In the genomic region with DNA sequence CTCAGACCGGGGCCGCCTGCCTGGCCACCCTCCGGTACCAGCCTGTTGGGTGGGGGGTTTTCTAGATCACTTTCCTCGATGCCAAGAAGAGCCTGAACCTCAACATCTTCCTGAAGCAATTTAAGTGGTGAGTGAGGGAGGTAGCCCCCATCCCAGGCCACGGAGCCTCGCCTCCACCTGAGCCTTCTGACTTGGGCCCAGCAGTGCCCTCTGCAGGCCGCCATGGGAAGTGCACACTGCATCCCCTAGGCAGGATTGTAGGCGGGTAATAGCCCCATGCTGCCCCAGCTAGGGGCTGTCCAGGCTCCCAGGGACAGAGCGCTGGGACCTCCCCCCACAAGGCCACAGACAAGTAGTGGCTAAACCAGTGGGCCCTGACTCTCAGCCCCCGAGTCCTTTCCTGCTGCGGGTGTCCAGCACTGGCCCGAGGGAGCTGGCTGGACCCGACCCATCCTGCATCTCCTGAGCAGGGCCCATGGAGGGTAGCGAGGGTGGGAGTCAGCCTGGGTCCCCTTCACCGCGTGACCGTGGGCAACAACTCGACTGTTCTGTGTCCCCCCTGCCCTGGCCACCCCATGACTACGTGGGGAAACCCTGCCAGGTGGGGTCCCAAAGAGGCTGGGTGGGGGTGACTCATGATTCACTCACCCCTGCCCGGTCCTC, we compare ENCODE assay signal across 8 cellular contexts. TPM values are rescaled to one million over a fixed set of nuclear protein-coding genes. Genes with fewer than 3 reads are reported as not detected.
DNase-seq lines count a peak whose midpoint lies in the region; ATAC-seq, FAIRE-seq and TF ChIP-seq lines count a peak whose summit lies in the region.

No MANE protein-coding gene starts in this region.

- ATAC-seq in T-cell (replicated peaks in 1 of 4) (peak; percentile 82 to 84 (median 82)), GM21367 (IDR thresholded peaks at IDR 0.05; ENCODE audit: unreplicated experiment) (no peak)
- peak; percentile 64 for ATAC-seq in activated naive CD8-positive, alpha-beta T cell treated with anti-CD3 and anti-CD28 coated beads, Interleukin-2, amount 50 U/mL, for 24 hours

- POLR2A ChIA-PET in T-cell (lab: Charles Lee), result no interaction called here

- H3K36me3 Mint-ChIP-seq in T-cell, result peaks cover 6% of the 10 kb centered on the region
- H3K36me3 Mint-ChIP-seq in activated naive CD8-positive, alpha-beta T cell treated with anti-CD3 and anti-CD28 coated beads, Interleukin-2, amount 50 U/mL, for 24 hours (ENCODE audit: low read depth), result peaks cover 6% of the 10 kb centered on the region

- H2AFZ ChIP-seq in Karpas-422 (ENCODE audit: low read length), result no peak overlapping the region

- H3K9me3 Mint-ChIP-seq in T-cell, result no peaks in the 10 kb centered on the region
- no peaks in the 10 kb centered on the region for H3K9me3 Mint-ChIP-seq in activated naive CD8-positive, alpha-beta T cell treated with anti-CD3 and anti-CD28 coated beads, Interleukin-2, amount 50 U/mL, for 24 hours

- H3K4me3 Mint-ChIP-seq in T-cell, result no peak overlapping the region
- no peak overlapping the region for H3K4me3 Mint-ChIP-seq in activated naive CD8-positive, alpha-beta T cell treated with anti-CD3 and anti-CD28 coated beads, Interleukin-2, amount 50 U/mL, for 24 hours

- H3K9me2 ChIP-seq in Karpas-422 (replicated peaks; ENCODE audit: insufficient read depth, low read length), result no peaks in the 10 kb centered on the region

- H3K4me1 Mint-ChIP-seq in T-cell, result peaks cover 0 to 2% (median 2%) of the 10 kb centered on the region in 3 donors
- H3K4me1 Mint-ChIP-seq in activated naive CD8-positive, alpha-beta T cell treated with anti-CD3 and anti-CD28 coated beads, Interleukin-2, amount 50 U/mL, for 24 hours, result no peaks in the 10 kb centered on the region

- H3K9me3 ChIP-seq in Karpas-422 (ENCODE audit: low read length), result no peaks in the 10 kb centered on the region
- H3K9me3 ChIP-seq in right atrium auricular region, result no peaks in the 10 kb centered on the region
- no peaks in the 10 kb centered on the region for H3K9me3 ChIP-seq in small intestine (ENCODE audit: control insufficient read depth, low read depth)

- WGBS in small intestine, 3 donors, result 45 to 54% (median 53%) methylated on average over 20 of the region's 20 CpGs

- TF ChIP-seq CTCF in right atrium auricular region (IDR thresholded peaks at IDR 0.05), result peak; percentile 98

- H3K36me3 ChIP-seq in Karpas-422 (ENCODE audit: insufficient read depth, low read length) (no peaks in the 10 kb centered on the region), right atrium auricular region (peaks cover 42% of the 10 kb centered on the region), small intestine (ENCODE audit: control insufficient read depth in 2 of 2, insufficient read depth in 2 of 2, low read length in 2 of 2) (peaks cover 6 to 7% of the 10 kb centered on the region in 2 donors)

- H3K9ac ChIP-seq in Karpas-422 (ENCODE audit: low read length), result no peak overlapping the region

- no peak overlapping the region for H3K27ac ChIP-seq in Karpas-422 (ENCODE audit: low read length)
- H3K27ac ChIP-seq in right atrium auricular region, result peak overlapping the region in 1 of 2 donors; percentile 24
- H3K27ac ChIP-seq in small intestine (ENCODE audit: low read depth in 1 of 2, low read length in 1 of 2), result no peak overlapping the region

- H3K4me1 ChIP-seq in Karpas-422 (ENCODE audit: low read length) (no peaks in the 10 kb centered on the region), right atrium auricular region (peaks cover 0 to 26% of the 10 kb centered on the region in 2 donors), small intestine (ENCODE audit: control insufficient read depth in 2 of 2, insufficient read depth in 1 of 2, low read depth in 1 of 2, low read length in 1 of 2) (no peaks in the 10 kb centered on the region)

- no peak overlapping the region for H3K27ac Mint-ChIP-seq in T-cell
- no peak overlapping the region for H3K27ac Mint-ChIP-seq in activated naive CD8-positive, alpha-beta T cell treated with anti-CD3 and anti-CD28 coated beads, Interleukin-2, amount 50 U/mL, for 24 hours

- no peak overlapping the region for H3K4me2 ChIP-seq in Karpas-422 (ENCODE audit: low read depth, low read length, poor library complexity, severe bottlenecking)

- 0 out of 2 replicates have a peak, but pooled peaks cover 4% of the 10 kb centered on the region for H4K20me1 ChIP-seq in Karpas-422 (ENCODE audit: insufficient read depth, low read depth, low read length)

- CTCF ChIA-PET in T-cell (lab: Charles Lee), result interaction anchor here in 1 of 2 donors (0.9 to 1.3 kb wide), 2 partner anchors 10 to 52 kb away, joined by 3 read pairs; no protein-coding TSS in a partner anchor

- no peaks in the 10 kb centered on the region for H3K27me3 ChIP-seq in Karpas-422 (ENCODE audit: low read length)
- no peaks in the 10 kb centered on the region for H3K27me3 ChIP-seq in right atrium auricular region
- no peaks in the 10 kb centered on the region for H3K27me3 ChIP-seq in small intestine (ENCODE audit: control insufficient read depth in 2 of 2, insufficient read depth in 2 of 2, low read length in 2 of 2)

- DNase-seq in NCI-H2029 (lab: John Stamatoyannopoulos, UW) (peak; percentile 34), NCI-H2029 treated with DMSO at 0.1 percent for 48 hours (lab: John Stamatoyannopoulos, UW) (no peak), Karpas-422 (peak; percentile 95), T-cell (peak; percentile 37 to 79 (median 63)), right atrium auricular region (ENCODE audit: low spot score) (no peak), small intestine (peak; percentile 59)
- peak; percentile 78 for DNase-seq in activated naive CD8-positive, alpha-beta T cell treated with anti-CD3 and anti-CD28 coated beads, Interleukin-2, amount 50 U/mL, for 24 hours

- no peaks in the 10 kb centered on the region for H3K27me3 Mint-ChIP-seq in T-cell
- no peaks in the 10 kb centered on the region for H3K27me3 Mint-ChIP-seq in activated naive CD8-positive, alpha-beta T cell treated with anti-CD3 and anti-CD28 coated beads, Interleukin-2, amount 50 U/mL, for 24 hours

- H3K79me2 ChIP-seq in Karpas-422 (ENCODE audit: low read length), result no peaks in the 10 kb centered on the region

- H3K4me3 ChIP-seq in Karpas-422 (ENCODE audit: low read length) (no peak overlapping the region), right atrium auricular region (no peak overlapping the region), small intestine (ENCODE audit: low read depth in 1 of 2, low read length in 2 of 2) (no peak overlapping the region)

- FAIRE-seq in small intestine (lab: Jason Lieb, UNC), result no peak

RNA-seq across cellular contexts. Expression of gene ADSS1, which starts 15.3 kb away (rescaled TPM):
- total RNA-seq in Karpas-422 (2014; rRNA removed; shearing (Covaris generic); ENCODE audit: low replicate concordance), result 2.8 and 5.3 TPM in 2 replicates
- 1 to 10 TPM; 2.4 to 5.7 (median 3.5) TPM for total RNA-seq in T-cell
- 100 to 1,000 TPM; 113 to 158 TPM for total RNA-seq in right atrium auricular region
- 10 to 100 TPM in 1 of 3 donors, 1 to 10 TPM in 2; 3.6 to 12.7 (median 6.0) TPM for polyA plus RNA-seq in small intestine

RNA-seq across cellular contexts. Expression of gene INF2, which starts 19.3 kb away (rescaled TPM):
- 2.3 and 4.4 TPM in 2 replicates for total RNA-seq in Karpas-422 (2014; rRNA removed; shearing (Covaris generic); ENCODE audit: low replicate concordance)
- total RNA-seq in T-cell (100 to 1,000 TPM in 2 of 5 donors, 10 to 100 TPM in 3; 72.7 to 128 (median 83.7) TPM), right atrium auricular region (10 to 100 TPM; 21.9 to 43.5 TPM)
- polyA plus RNA-seq in small intestine, result 100 to 1,000 TPM in 2 of 3 donors, 10 to 100 TPM in 1; 76.6 to 364 (median 317) TPM

RNA-seq across cellular contexts. Expression of gene SIVA1, which starts 44.2 kb away (rescaled TPM):
- total RNA-seq in Karpas-422 (2014; rRNA removed; shearing (Covaris generic); ENCODE audit: low replicate concordance), result 68.1 and 212 TPM in 2 replicates
- total RNA-seq in T-cell (10 to 100 TPM; 62.3 to 93.5 (median 79.5) TPM), right atrium auricular region (100 to 1,000 TPM; 137 to 238 TPM)
- polyA plus RNA-seq in small intestine, result 100 to 1,000 TPM; 104 to 269 (median 177) TPM

Comparison
In these comparisons a context has a peak if more than half of its experiments do, and no peak if none do; other contexts are left out.
1. DNase-seq: peak in NCI-H2029 (single experiment), Karpas-422 (single experiment), T-cell (34 of 34), activated naive CD8-positive, alpha-beta T cell treated with anti-CD3 and anti-CD28 coated beads, Interleukin-2, amount 50 U/mL, for 24 hours (single experiment) and small intestine (single experiment); none in NCI-H2029 treated with DMSO at 0.1 percent for 48 hours (single experiment) and right atrium auricular region (single experiment).
2. RNA of gene ADSS1, which starts 15.3 kb away (total RNA-seq): 113 to 158 TPM in right atrium auricular region; 2.4 to 5.7 TPM in T-cell and 2.8 to 5.3 TPM in Karpas-422; every median in the first group is over 10 times any median in the second.